Comparison of ENCODE assay signal across 8 cellular contexts in genomic region chr11:16605440-16605970, GRCh38.
DNase-seq lines count a peak whose midpoint lies in the region; ATAC-seq and TF ChIP-seq lines count a peak whose summit lies in the region.

No MANE protein-coding gene starts in this region.

- no peak for ATAC-seq in HG03175 (IDR thresholded peaks at IDR 0.05; ENCODE audit: unreplicated experiment)
- ATAC-seq in GM18858 (IDR thresholded peaks at IDR 0.05; ENCODE audit: unreplicated experiment): no peak

- peaks cover 0 to 4% (median 2%) of the 10 kb centered on the region in 3 donors for H3K36me3 Mint-ChIP-seq in CD8-positive, alpha-beta memory T cell

- peak overlapping the region; percentile 8 to 79 (median 65) for H3K9ac ChIP-seq in subcutaneous abdominal adipose tissue (ENCODE audit: low read length in 5 of 5)

- CTCF ChIA-PET in CD8-positive, alpha-beta memory T cell (lab: Charles Lee): interaction anchor here (1.2 to 2.3 kb wide), 2 partner anchors 9 to 32 kb away, joined by 3 to 9 read pairs; no protein-coding TSS in a partner anchor

- peaks cover 23 to 32% (median 28%) of the 10 kb centered on the region in 3 donors for H3K4me1 Mint-ChIP-seq in CD8-positive, alpha-beta memory T cell

- peak overlapping the region; percentile 31 for H3K27ac ChIP-seq in CD8-positive, alpha-beta memory T cell (ENCODE audit: low read depth, low read length)
- H3K27ac ChIP-seq in brain microvascular endothelial cell (no peak overlapping the region), subcutaneous abdominal adipose tissue (ENCODE audit: low read depth, low read length) (peak overlapping the region; percentile 90)

- H3K27ac Mint-ChIP-seq in CD8-positive, alpha-beta memory T cell: peak overlapping the region in 2 of 8 donors; percentile 3 to 92

- POLR2A ChIA-PET in CD8-positive, alpha-beta memory T cell (lab: Charles Lee): no interaction called here

- H3K4me3 ChIP-seq in CD8-positive, alpha-beta memory T cell (ENCODE audit: low read length): peak overlapping the region; percentile 50
- H3K4me3 ChIP-seq in brain microvascular endothelial cell (ENCODE audit: low read depth, low read length): peak overlapping the region; percentile 67
- H3K4me3 ChIP-seq in subcutaneous abdominal adipose tissue (ENCODE audit: low read depth in 1 of 5, low read length in 5 of 5): peak overlapping the region; percentile 65 to 94 (median 76)

- H3K27me3 ChIP-seq in CD8-positive, alpha-beta memory T cell (ENCODE audit: insufficient read depth, low read length, poor library complexity, severe bottlenecking): peaks cover 63% of the 10 kb centered on the region
- H3K27me3 ChIP-seq in brain microvascular endothelial cell (replicated peaks) (peaks cover 8% of the 10 kb centered on the region), subcutaneous abdominal adipose tissue (ENCODE audit: control insufficient read depth in 5 of 5, insufficient read depth in 4 of 5, low read length in 5 of 5) (peaks cover 16 to 53% (median 23%) of the 10 kb centered on the region in 5 donors)

- DNase-seq in CD8-positive, alpha-beta memory T cell: no peak
- DNase-seq in HT1080 (ENCODE audit: low read depth): peak; percentile 3
- peak; percentile 12 for DNase-seq in brain microvascular endothelial cell
- DNase-seq in kidney glomerular epithelial cell (lab: John Stamatoyannopoulos, UW): peak; percentile 47
- no peak for DNase-seq in COLO829 (ENCODE audit: low spot score)

- H3K27me3 Mint-ChIP-seq in CD8-positive, alpha-beta memory T cell: peaks cover 36 to 58% of the 10 kb centered on the region in 2 donors

- in situ Hi-C loops in brain microvascular endothelial cell (cut with HindIII; ENCODE audit: low pct_ligation_motif_present, low sequenced_read_pairs): no loop called here

- H3K4me1 ChIP-seq in CD8-positive, alpha-beta memory T cell (ENCODE audit: insufficient read depth, low read length): peaks cover 29% of the 10 kb centered on the region
- peaks cover 0 to 52% (median 40%) of the 10 kb centered on the region in 5 donors for H3K4me1 ChIP-seq in subcutaneous abdominal adipose tissue (ENCODE audit: control insufficient read depth in 5 of 5, insufficient read depth in 5 of 5, low read length in 5 of 5)

- peak overlapping the region; percentile 34 to 91 (median 80) for H3K4me3 Mint-ChIP-seq in CD8-positive, alpha-beta memory T cell

- H3K9me3 ChIP-seq in CD8-positive, alpha-beta memory T cell (ENCODE audit: low read length): no peaks in the 10 kb centered on the region
- no peaks in the 10 kb centered on the region for H3K9me3 ChIP-seq in subcutaneous abdominal adipose tissue (ENCODE audit: control insufficient read depth in 5 of 5, low read length in 5 of 5)

- H3K9me3 Mint-ChIP-seq in CD8-positive, alpha-beta memory T cell: peaks cover 0 to 13% (median 6%) of the 10 kb centered on the region in 5 donors

- H3K36me3 ChIP-seq in CD8-positive, alpha-beta memory T cell (ENCODE audit: insufficient read depth, low read length): no peaks in the 10 kb centered on the region
- H3K36me3 ChIP-seq in brain microvascular endothelial cell (replicated peaks) (no peaks in the 10 kb centered on the region), subcutaneous abdominal adipose tissue (ENCODE audit: control insufficient read depth in 5 of 5, insufficient read depth in 5 of 5, low read length in 5 of 5) (no peaks in the 10 kb centered on the region)

- no peak for TF ChIP-seq CTCF in brain microvascular endothelial cell (IDR thresholded peaks at IDR 0.05; ENCODE audit: low read depth, low read length, missing control alignments)

Comparison
In these comparisons a context has a peak if more than half of its experiments do, and no peak if none do; other contexts are left out.
1. DNase-seq: peak in HT1080 (single experiment), brain microvascular endothelial cell (single experiment) and kidney glomerular epithelial cell (single experiment); none in CD8-positive, alpha-beta memory T cell (0 of 5) and COLO829 (single experiment).
2. Peak in every context shown above with its lines, with median percentiles within 50 percentile points of each other: H3K4me3 ChIP-seq.